In genomic region chr7:131327626-131328386, GRCh38 we compare ENCODE assay signal across 8 cellular contexts. TPM values are rescaled to one million over a fixed set of nuclear protein-coding genes. Genes with fewer than 3 reads are reported as not detected.
DNase-seq lines count a peak whose midpoint lies in the region; ATAC-seq and TF ChIP-seq lines count a peak whose summit lies in the region.

TSS of gene MKLN1 (plus strand) at chr7:131327876. CDS start at chr7:131327900, 24 bp downstream.

- in situ Hi-C loops in GM13976 (cut with MboI; ENCODE audit: low sequenced_read_pairs, unreplicated experiment) = no loop called here

- H3K36me3 Mint-ChIP-seq in T-helper 1 cell treated with Interleukin-12 subunit alpha and Interleukin-12 subunit beta and Interleukin-4 antibody, amounts not matched to agents 30 μg/mL and 1 μg/mL, for 36 hours (ENCODE audit: low read depth) = peaks cover 9% of the 10 kb centered on the region

- no peaks in the 10 kb centered on the region for H3K27me3 Mint-ChIP-seq in T-helper 1 cell treated with Interleukin-12 subunit alpha and Interleukin-12 subunit beta and Interleukin-4 antibody, amounts not matched to agents 30 μg/mL and 1 μg/mL, for 36 hours (ENCODE audit: low read depth)

- no peaks in the 10 kb centered on the region for H3K9me3 ChIP-seq in left ventricle myocardium inferior (replicated peaks)
- no peaks in the 10 kb centered on the region for H3K9me3 ChIP-seq in psoas muscle

- peak; percentile 96 for DNase-seq in GM13976 (ENCODE audit: low spot score)
- DNase-seq in NCI-H1417 treated with DMSO at 0.1 percent for 48 hours (lab: John Stamatoyannopoulos, UW) = peak; percentile 80
- DNase-seq in amniotic stem cell (lab: John Stamatoyannopoulos, UW) = peak; percentile 76
- peak; percentile 95 for DNase-seq in left ventricle myocardium inferior
- peak; percentile 94 to 96 for DNase-seq in psoas muscle

- H3K4me1 ChIP-seq in left ventricle myocardium inferior (peaks cover 60% of the 10 kb centered on the region), psoas muscle (peaks cover 33% of the 10 kb centered on the region), urinary bladder (ENCODE audit: insufficient read depth) (no peaks in the 10 kb centered on the region)

- H3K4me3 ChIP-seq in left ventricle myocardium inferior (peak within 1 kb of the TSS; percentile 93), psoas muscle (peak within 1 kb of the TSS; percentile 99), urinary bladder (ENCODE audit: low read depth, low read length) (peak within 1 kb of the TSS; percentile 90)

- TF ChIP-seq CTCF in GM13976 (IDR thresholded peaks at IDR 0.05; ENCODE audit: borderline replicate concordance, control extremely low read depth, extremely low read depth, insufficient read depth, missing control alignments) (no peak), left ventricle myocardium inferior (IDR thresholded peaks at IDR 0.05; ENCODE audit: borderline replicate concordance) (no peak), psoas muscle (IDR thresholded peaks at IDR 0.05) (no peak)

- 0 to 1% (median 0%) methylated on average over 49 to 70 of the region's 70 CpGs for WGBS in psoas muscle, 3 donors
- WGBS in urinary bladder = under 1% methylated on average over 70 of the region's 70 CpGs

- intact Hi-C loops in left ventricle myocardium inferior (cut with micrococcal nuclease) = no loop called here
- intact Hi-C loops in psoas muscle (cut with DNase I) = loop anchor here in 1 of 2 donors (5.0 kb wide), 2 partner anchors 94 to 251 kb away; no protein-coding TSS in a partner anchor

- ATAC-seq in HG02763 (IDR thresholded peaks at IDR 0.05; ENCODE audit: unreplicated experiment) = peak; percentile 90
- ATAC-seq in psoas muscle = peak; percentile 98 to 99 (median 98)

- H3K27ac Mint-ChIP-seq in T-helper 1 cell treated with Interleukin-12 subunit alpha and Interleukin-12 subunit beta and Interleukin-4 antibody, amounts not matched to agents 30 μg/mL and 1 μg/mL, for 36 hours = peak within 1 kb of the TSS; percentile 95

- no peaks in the 10 kb centered on the region for H3K9me3 Mint-ChIP-seq in T-helper 1 cell treated with Interleukin-12 subunit alpha and Interleukin-12 subunit beta and Interleukin-4 antibody, amounts not matched to agents 30 μg/mL and 1 μg/mL, for 36 hours

- H3K27me3 ChIP-seq in left ventricle myocardium inferior (ENCODE audit: low read depth) (no peaks in the 10 kb centered on the region), psoas muscle (ENCODE audit: insufficient read depth in 3 of 3, low read length in 2 of 3) (no peaks in the 10 kb centered on the region)

- H3K36me3 ChIP-seq in left ventricle myocardium inferior = peaks cover 1% of the 10 kb centered on the region
- peaks cover 0 to 10% of the 10 kb centered on the region in 2 donors for H3K36me3 ChIP-seq in psoas muscle (ENCODE audit: insufficient read depth in 1 of 2, low read depth in 1 of 2)
- H3K36me3 ChIP-seq in urinary bladder (ENCODE audit: insufficient read depth) = no peaks in the 10 kb centered on the region

- peaks cover 49% of the 10 kb centered on the region for H3K4me1 Mint-ChIP-seq in T-helper 1 cell treated with Interleukin-12 subunit alpha and Interleukin-12 subunit beta and Interleukin-4 antibody, amounts not matched to agents 30 μg/mL and 1 μg/mL, for 36 hours (ENCODE audit: low read depth)

- H3K4me3 Mint-ChIP-seq in T-helper 1 cell treated with Interleukin-12 subunit alpha and Interleukin-12 subunit beta and Interleukin-4 antibody, amounts not matched to agents 30 μg/mL and 1 μg/mL, for 36 hours = peak within 1 kb of the TSS; percentile 98

- H3K27ac ChIP-seq in left ventricle myocardium inferior (replicated peaks) (peak within 1 kb of the TSS; percentile 98), psoas muscle (peak within 1 kb of the TSS; percentile 99), urinary bladder (ENCODE audit: low read depth) (peak within 1 kb of the TSS; percentile 98)

RNA-seq across cellular contexts. Expression of gene MKLN1, which starts in this region (rescaled TPM):
- total RNA-seq in left ventricle myocardium inferior (42.2 TPM), psoas muscle (10 to 100 TPM; 34.9 to 49.3 (median 45.3) TPM), urinary bladder (133 TPM)
- polyA plus RNA-seq in psoas muscle (10 to 100 TPM; 14.7 to 70.8 (median 18.4) TPM), urinary bladder (14.8 TPM)

Comparison
In these comparisons a context has a peak if more than half of its experiments do, and no peak if none do; other contexts are left out.
1. Peak in every context shown above with its lines: DNase-seq, ATAC-seq, H3K4me3 ChIP-seq and H3K27ac ChIP-seq.